Comparison of ENCODE assay signal across 8 cellular contexts in the genomic region with DNA sequence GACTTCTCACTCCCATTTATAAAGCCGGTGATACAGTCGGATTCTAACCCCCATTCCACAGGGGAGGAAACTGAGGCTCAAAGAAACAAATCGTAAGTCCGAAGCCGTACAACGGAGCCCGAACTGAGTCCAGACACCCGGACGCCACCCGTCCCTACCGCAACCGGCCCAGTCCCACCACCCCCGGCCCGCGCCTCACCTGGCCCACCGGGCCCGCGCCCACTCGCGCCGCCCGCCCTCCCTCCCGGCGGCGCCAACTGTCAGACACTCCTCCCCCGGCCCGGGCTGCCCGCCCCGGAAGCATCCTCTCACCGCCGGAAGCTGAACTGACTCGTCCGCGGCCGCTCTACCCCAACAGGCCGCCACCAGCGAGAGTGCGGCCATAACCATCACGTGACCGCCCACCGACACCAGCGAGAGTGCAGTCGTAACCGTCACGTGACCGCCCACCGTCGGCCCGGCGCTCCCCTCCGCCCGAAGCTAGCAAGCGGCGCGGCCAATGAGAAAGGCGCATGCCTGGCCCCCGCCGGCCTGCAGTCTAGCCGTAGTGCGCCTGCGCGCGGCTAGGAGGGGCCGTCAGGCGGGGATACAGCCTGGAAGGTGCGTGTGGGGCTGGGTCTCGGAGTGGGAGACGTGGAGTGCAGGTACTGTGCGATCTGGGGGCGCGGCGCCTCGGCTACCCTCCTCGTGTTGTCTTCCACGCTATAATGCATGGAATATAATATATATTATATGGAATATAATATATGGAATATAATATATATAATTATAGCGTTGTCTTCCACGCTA. TPM values are rescaled to one million over a fixed set of nuclear protein-coding genes. Genes with fewer than 3 reads are reported as not detected.
A peak's percentile ranks its signal among the peaks of the same experiment; 100 is the strongest.
DNase-seq lines count a peak whose midpoint lies in the region; ATAC-seq and TF ChIP-seq lines count a peak whose summit lies in the region.

A gene with protein sequence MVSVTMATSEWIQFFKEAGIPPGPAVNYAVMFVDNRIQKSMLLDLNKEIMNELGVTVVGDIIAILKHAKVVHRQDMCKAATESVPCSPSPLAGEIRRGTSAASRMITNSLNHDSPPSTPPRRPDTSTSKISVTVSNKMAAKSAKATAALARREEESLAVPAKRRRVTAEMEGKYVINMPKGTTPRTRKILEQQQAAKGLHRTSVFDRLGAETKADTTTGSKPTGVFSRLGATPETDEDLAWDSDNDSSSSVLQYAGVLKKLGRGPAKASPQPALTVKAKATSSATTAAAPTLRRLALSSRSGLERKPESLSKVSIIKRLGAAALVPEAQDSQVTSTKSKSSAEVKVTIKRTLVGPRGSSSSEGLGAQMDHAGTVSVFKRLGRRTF (minus strand): TSS at position 273 of the 789 bp plus-strand sequence. CDS start 6,540 bp downstream, outside the sequence.
A gene with protein sequence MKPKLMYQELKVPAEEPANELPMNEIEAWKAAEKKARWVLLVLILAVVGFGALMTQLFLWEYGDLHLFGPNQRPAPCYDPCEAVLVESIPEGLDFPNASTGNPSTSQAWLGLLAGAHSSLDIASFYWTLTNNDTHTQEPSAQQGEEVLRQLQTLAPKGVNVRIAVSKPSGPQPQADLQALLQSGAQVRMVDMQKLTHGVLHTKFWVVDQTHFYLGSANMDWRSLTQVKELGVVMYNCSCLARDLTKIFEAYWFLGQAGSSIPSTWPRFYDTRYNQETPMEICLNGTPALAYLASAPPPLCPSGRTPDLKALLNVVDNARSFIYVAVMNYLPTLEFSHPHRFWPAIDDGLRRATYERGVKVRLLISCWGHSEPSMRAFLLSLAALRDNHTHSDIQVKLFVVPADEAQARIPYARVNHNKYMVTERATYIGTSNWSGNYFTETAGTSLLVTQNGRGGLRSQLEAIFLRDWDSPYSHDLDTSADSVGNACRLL (plus strand): TSS at position 571 of the 789 bp plus-strand sequence. CDS start 17,789 bp downstream, outside the sequence.

- peaks cover 4% of the 10 kb centered on the region for H3K36me3 ChIP-seq in mucosa of stomach (ENCODE audit: control insufficient read depth, insufficient read depth, low read length)

- peak within 1 kb of the TSS; percentile 80 for H3K4me3 ChIP-seq in mucosa of stomach (ENCODE audit: low read length)

- peak within 1 kb of the TSS; percentile 84 for H3K9ac ChIP-seq in mucosa of stomach (ENCODE audit: low read length)

- peak; percentile 69 for TF ChIP-seq POLR2A in erythroblast (IDR thresholded peaks at IDR 0.05; ENCODE audit: low read length)

- peaks cover 37% of the 10 kb centered on the region for H3K4me1 Mint-ChIP-seq in activated T-cell treated with anti-CD3 and anti-CD28 coated beads, Interleukin-2, amount 50 U/mL, for 24 hours (ENCODE audit: low read depth)

- no peaks in the 10 kb centered on the region for H3K27me3 Mint-ChIP-seq in activated T-cell treated with anti-CD3 and anti-CD28 coated beads, Interleukin-2, amount 50 U/mL, for 24 hours

- peaks cover 30% of the 10 kb centered on the region for H3K36me3 Mint-ChIP-seq in activated T-cell treated with anti-CD3 and anti-CD28 coated beads, Interleukin-2, amount 50 U/mL, for 24 hours (ENCODE audit: low read depth)

- DNase-seq in DMS153 treated with DMSO at 0.1 percent for 48 hours (lab: John Stamatoyannopoulos, UW; ENCODE audit: unreplicated experiment) (peak; percentile 96), KBM-7 (peak; percentile 99), erythroblast (lab: John Stamatoyannopoulos, UW) (peak; percentile 100)
- peak; percentile 97 for DNase-seq in activated T-cell treated with anti-CD3 and anti-CD28 coated beads, Interleukin-2, amount 50 U/mL, for 24 hours
- peak; percentile 94 to 96 for DNase-seq in stimulated activated CD8-positive, alpha-beta memory T cell treated with anti-CD3 and anti-CD28 coated beads, Interleukin-7, amount 100 ng/mL, for 1 hour (ENCODE audit: low read depth in 2 of 2)

- H3K4me3 Mint-ChIP-seq in activated T-cell treated with anti-CD3 and anti-CD28 coated beads, Interleukin-2, amount 50 U/mL, for 24 hours: peak within 1 kb of the TSS; percentile 83

- peak within 1 kb of the TSS; percentile 85 for H3K27ac Mint-ChIP-seq in activated T-cell treated with anti-CD3 and anti-CD28 coated beads, Interleukin-2, amount 50 U/mL, for 24 hours

- peak; percentile 86 for ATAC-seq in GM21717 (IDR thresholded peaks at IDR 0.05; ENCODE audit: unreplicated experiment)

- H3K9me3 Mint-ChIP-seq in activated T-cell treated with anti-CD3 and anti-CD28 coated beads, Interleukin-2, amount 50 U/mL, for 24 hours: no peaks in the 10 kb centered on the region

- peaks cover 5% of the 10 kb centered on the region for H3K4me1 ChIP-seq in mucosa of stomach (ENCODE audit: control insufficient read depth, insufficient read depth, low read length)

- in situ Hi-C loops in KBM-7 (cut with MboI; ENCODE audit: low pct_unique_long_range_greater_than_20kb, low sequenced_read_pairs): no loop called here

- no peaks in the 10 kb centered on the region for H3K9me3 ChIP-seq in mucosa of stomach (ENCODE audit: control insufficient read depth, low read length)

- no peaks in the 10 kb centered on the region for H3K27me3 ChIP-seq in mucosa of stomach (ENCODE audit: control insufficient read depth, insufficient read depth, low read length)

TF ChIP-seq in PFSK-1, 5 proteins besides CTCF, POLR2A, EP300 and RAD21:
- TF ChIP-seq, protein P1, sequence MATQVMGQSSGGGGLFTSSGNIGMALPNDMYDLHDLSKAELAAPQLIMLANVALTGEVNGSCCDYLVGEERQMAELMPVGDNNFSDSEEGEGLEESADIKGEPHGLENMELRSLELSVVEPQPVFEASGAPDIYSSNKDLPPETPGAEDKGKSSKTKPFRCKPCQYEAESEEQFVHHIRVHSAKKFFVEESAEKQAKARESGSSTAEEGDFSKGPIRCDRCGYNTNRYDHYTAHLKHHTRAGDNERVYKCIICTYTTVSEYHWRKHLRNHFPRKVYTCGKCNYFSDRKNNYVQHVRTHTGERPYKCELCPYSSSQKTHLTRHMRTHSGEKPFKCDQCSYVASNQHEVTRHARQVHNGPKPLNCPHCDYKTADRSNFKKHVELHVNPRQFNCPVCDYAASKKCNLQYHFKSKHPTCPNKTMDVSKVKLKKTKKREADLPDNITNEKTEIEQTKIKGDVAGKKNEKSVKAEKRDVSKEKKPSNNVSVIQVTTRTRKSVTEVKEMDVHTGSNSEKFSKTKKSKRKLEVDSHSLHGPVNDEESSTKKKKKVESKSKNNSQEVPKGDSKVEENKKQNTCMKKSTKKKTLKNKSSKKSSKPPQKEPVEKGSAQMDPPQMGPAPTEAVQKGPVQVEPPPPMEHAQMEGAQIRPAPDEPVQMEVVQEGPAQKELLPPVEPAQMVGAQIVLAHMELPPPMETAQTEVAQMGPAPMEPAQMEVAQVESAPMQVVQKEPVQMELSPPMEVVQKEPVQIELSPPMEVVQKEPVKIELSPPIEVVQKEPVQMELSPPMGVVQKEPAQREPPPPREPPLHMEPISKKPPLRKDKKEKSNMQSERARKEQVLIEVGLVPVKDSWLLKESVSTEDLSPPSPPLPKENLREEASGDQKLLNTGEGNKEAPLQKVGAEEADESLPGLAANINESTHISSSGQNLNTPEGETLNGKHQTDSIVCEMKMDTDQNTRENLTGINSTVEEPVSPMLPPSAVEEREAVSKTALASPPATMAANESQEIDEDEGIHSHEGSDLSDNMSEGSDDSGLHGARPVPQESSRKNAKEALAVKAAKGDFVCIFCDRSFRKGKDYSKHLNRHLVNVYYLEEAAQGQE (IDR thresholded peaks at IDR 0.05; ENCODE audit: insufficient read depth in 1 of 2, low read depth in 2 of 2, low read length in 2 of 2): no peak
- TF ChIP-seq SIN3A (IDR thresholded peaks at IDR 0.05; ENCODE audit: borderline replicate concordance, insufficient read depth, low read length) (0 out of 2 replicates have a peak, but pooled peaks have one; percentile 7), FOXP2 (optimal IDR thresholded peaks at IDR 0.05; ENCODE audit: borderline replicate concordance, extremely low read depth, extremely low read length, insufficient read depth) (peak; percentile 97), TAF1 (IDR thresholded peaks at IDR 0.05; ENCODE audit: borderline replicate concordance, insufficient read depth, low read length) (peak; percentile 24; the same call in 1 of the 2 replicates), POLR2AphosphoS5 (IDR thresholded peaks at IDR 0.05; ENCODE audit: low read depth, low read length) (peak; percentile 93)

RNA-seq across cellular contexts. Expression of the first gene that starts in this region (rescaled TPM):
- polyA plus RNA-seq in PFSK-1 (2012; ENCODE audit: insufficient read length, low read depth): 37.5 TPM

RNA-seq across cellular contexts. Expression of the second gene that starts in this region (rescaled TPM):
- polyA plus RNA-seq in PFSK-1 (2012; ENCODE audit: insufficient read length, low read depth): 507 TPM

Comparison
In these comparisons a context has a peak if more than half of its experiments do, and no peak if none do; other contexts are left out.
1. Peak in every context shown above with its lines: DNase-seq, ATAC-seq and H3K4me3 ChIP-seq.